11 cellular contexts compared by ENCODE assay signal in genomic region chr4:13527192-13527982, GRCh38. TPM values are rescaled to one million over a fixed set of nuclear protein-coding genes. Genes with fewer than 3 reads are reported as not detected.
DNase-seq lines count a peak whose midpoint lies in the region; ATAC-seq and TF ChIP-seq lines count a peak whose summit lies in the region.
"Had no signal": no experiment of that assay in that cellular context is flagged by ENCODE, and none has a peak within 500 bp of the region (broad histone marks: within the 10 kb centered on the region; RNA-seq: fewer than 3 reads in every experiment).

No MANE protein-coding gene starts in this region.

- POLR2A ChIA-PET in activated naive CD8-positive, alpha-beta T cell treated with anti-CD3 and anti-CD28 coated beads, Interleukin-2, amount 10 ng/mL, durations not matched to agents 7 days and 5 days (lab: Charles Lee) = interaction anchor here (1.2 kb wide), 1 partner anchor 16 kb away, joined by 3 read pairs; no protein-coding TSS in a partner anchor

- H3K27ac ChIP-seq in spleen (no peak overlapping the region), uterus (no peak overlapping the region), dorsolateral prefrontal cortex (no peak overlapping the region), hepatocyte (no peak overlapping the region)
- H3K27ac ChIP-seq: esophagus muscularis mucosa had no signal

- peaks cover 2% of the 10 kb centered on the region for H3K9me3 Mint-ChIP-seq in activated CD8-positive, alpha-beta memory T cell treated with anti-CD3 and anti-CD28 coated beads, Interleukin-2, amount 10 ng/mL, durations not matched to agents 7 days and 5 days (ENCODE audit: low read depth)
- peaks cover 8% of the 10 kb centered on the region for H3K9me3 Mint-ChIP-seq in activated naive CD8-positive, alpha-beta T cell treated with anti-CD3 and anti-CD28 coated beads, Interleukin-2, amount 10 ng/mL, durations not matched to agents 7 days and 5 days
- H3K9me3 Mint-ChIP-seq: neural crest cell had no signal

- H3K36me3 Mint-ChIP-seq in activated CD8-positive, alpha-beta memory T cell treated with anti-CD3 and anti-CD28 coated beads, Interleukin-2, amount 10 ng/mL, durations not matched to agents 7 days and 5 days = peaks cover 9% of the 10 kb centered on the region
- peaks cover 2% of the 10 kb centered on the region for H3K36me3 Mint-ChIP-seq in activated naive CD8-positive, alpha-beta T cell treated with anti-CD3 and anti-CD28 coated beads, Interleukin-2, amount 10 ng/mL, durations not matched to agents 7 days and 5 days

- no peaks in the 10 kb centered on the region for H3K9me2 ChIP-seq in hepatocyte (replicated peaks; ENCODE audit: insufficient read depth)

- CTCF ChIA-PET in activated CD8-positive, alpha-beta memory T cell treated with anti-CD3 and anti-CD28 coated beads, Interleukin-2, amount 10 ng/mL, durations not matched to agents 7 days and 5 days (lab: Charles Lee) = no interaction called here

- peaks cover 7 to 100% (median 97%) of the 10 kb centered on the region in 7 donors for H3K27me3 ChIP-seq in spleen (replicated peaks in 1 of 7)
- H3K27me3 ChIP-seq in uterus = peaks cover 26 to 96% of the 10 kb centered on the region in 2 donors
- peaks cover 32 to 100% (median 99%) of the 10 kb centered on the region in 45 donors for H3K27me3 ChIP-seq in dorsolateral prefrontal cortex
- H3K27me3 ChIP-seq in hepatocyte = peaks cover 96% of the 10 kb centered on the region

- H3K79me2 ChIP-seq in hepatocyte = no peaks in the 10 kb centered on the region

- WGBS in spleen, 5 donors = 9 to 28% (median 11%) methylated on average over 25 to 46 of the region's 46 CpGs
- 40% methylated on average over 41 of the region's 46 CpGs for WGBS in hepatocyte (ENCODE audit: low lambda C conversion rate, missing lambda C conversion rate)

- ATAC-seq in activated CD8-positive, alpha-beta memory T cell treated with anti-CD3 and anti-CD28 coated beads, Interleukin-2, amount 10 ng/mL, durations not matched to agents 7 days and 5 days = no peak
- peak; percentile 20 for ATAC-seq in HG02884 (IDR thresholded peaks at IDR 0.05; ENCODE audit: unreplicated experiment)
- ATAC-seq in activated naive CD8-positive, alpha-beta T cell treated with anti-CD3 and anti-CD28 coated beads, Interleukin-2, amount 10 ng/mL, durations not matched to agents 7 days and 5 days (ENCODE audit: low read depth) = peak; percentile 41

- H3K4me3 Mint-ChIP-seq in activated CD8-positive, alpha-beta memory T cell treated with anti-CD3 and anti-CD28 coated beads, Interleukin-2, amount 10 ng/mL, durations not matched to agents 7 days and 5 days = no peak overlapping the region
- peak overlapping the region; percentile 42 for H3K4me3 Mint-ChIP-seq in activated naive CD8-positive, alpha-beta T cell treated with anti-CD3 and anti-CD28 coated beads, Interleukin-2, amount 10 ng/mL, durations not matched to agents 7 days and 5 days
- H3K4me3 Mint-ChIP-seq: neural crest cell had no signal

- H3K4me1 Mint-ChIP-seq in activated CD8-positive, alpha-beta memory T cell treated with anti-CD3 and anti-CD28 coated beads, Interleukin-2, amount 10 ng/mL, durations not matched to agents 7 days and 5 days = peaks cover 14% of the 10 kb centered on the region
- peaks cover 23% of the 10 kb centered on the region for H3K4me1 Mint-ChIP-seq in activated naive CD8-positive, alpha-beta T cell treated with anti-CD3 and anti-CD28 coated beads, Interleukin-2, amount 10 ng/mL, durations not matched to agents 7 days and 5 days

- peaks cover 93% of the 10 kb centered on the region for H3K27me3 Mint-ChIP-seq in activated CD8-positive, alpha-beta memory T cell treated with anti-CD3 and anti-CD28 coated beads, Interleukin-2, amount 10 ng/mL, durations not matched to agents 7 days and 5 days
- H3K27me3 Mint-ChIP-seq in activated naive CD8-positive, alpha-beta T cell treated with anti-CD3 and anti-CD28 coated beads, Interleukin-2, amount 10 ng/mL, durations not matched to agents 7 days and 5 days = peaks cover 89% of the 10 kb centered on the region

- no peak overlapping the region for H3K4me2 ChIP-seq in hepatocyte

- intact Hi-C loops in spleen (cut with DNase I; ENCODE audit: low total_unique reads) = no loop called here
- intact Hi-C loops in uterus (cut with DNase I; ENCODE audit: low total_unique reads) = no loop called here
- intact Hi-C loops in dorsolateral prefrontal cortex (cut with DNase I) = no loop called here

- DNase-seq in activated CD8-positive, alpha-beta memory T cell treated with anti-CD3 and anti-CD28 coated beads for 24 hours = peak; percentile 60
- no peak for DNase-seq in activated CD8-positive, alpha-beta memory T cell treated with anti-CD3 and anti-CD28 coated beads, Interleukin-2, amount 10 ng/mL, durations not matched to agents 7 days and 5 days
- DNase-seq in activated naive CD8-positive, alpha-beta T cell treated with anti-CD3 and anti-CD28 coated beads, Interleukin-2, amount 10 ng/mL, durations not matched to agents 7 days and 5 days = peak; percentile 44
- DNase-seq in spleen (peak; percentile 70), uterus (no peak), dorsolateral prefrontal cortex (no peak), hepatocyte (ENCODE audit: low spot score) (no peak)
- DNase-seq: NCI-H1436 treated with DMSO at 0.1 percent for 48 hours had no signal

- peak overlapping the region in 2 of 8 donors; percentile 6 to 44 for H3K4me3 ChIP-seq in spleen
- no peak overlapping the region for H3K4me3 ChIP-seq in uterus
- no peak overlapping the region for H3K4me3 ChIP-seq in dorsolateral prefrontal cortex
- H3K4me3 ChIP-seq in hepatocyte = no peak overlapping the region
- H3K4me3 ChIP-seq: esophagus muscularis mucosa had no signal

- no peak for TF ChIP-seq POLR2A in spleen (IDR thresholded peaks at IDR 0.05)
- TF ChIP-seq POLR2A in uterus (IDR thresholded peaks at IDR 0.05) = no peak

- H2AFZ ChIP-seq in hepatocyte = no peak overlapping the region

- no peaks in the 10 kb centered on the region for H4K20me1 ChIP-seq in hepatocyte (ENCODE audit: insufficient read depth, poor library complexity, severe bottlenecking)

- TF ChIP-seq CTCF in spleen (IDR thresholded peaks at IDR 0.05 in 8 of 11, conservative IDR thresholded peaks at IDR 0.05 in 3 of 11) (no peak), uterus (IDR thresholded peaks at IDR 0.05) (no peak), dorsolateral prefrontal cortex (IDR thresholded peaks at IDR 0.05 in 54 of 56, conservative IDR thresholded peaks at IDR 0.05 in 2 of 56; ENCODE audit: low read depth in 1 of 56, partially characterized antibody in 56 of 56) (no peak), hepatocyte (IDR thresholded peaks at IDR 0.05; ENCODE audit: poor library complexity) (no peak)

- H3K9me3 ChIP-seq in spleen = peaks cover 0 to 28% (median 15%) of the 10 kb centered on the region in 8 donors
- H3K9me3 ChIP-seq in uterus = peaks cover 0 to 5% of the 10 kb centered on the region in 2 donors
- H3K9me3 ChIP-seq in hepatocyte (ENCODE audit: low read depth) = peaks cover 3% of the 10 kb centered on the region

- H3K4me1 ChIP-seq in spleen (peaks cover 3 to 64% (median 37%) of the 10 kb centered on the region in 6 donors), uterus (no peaks in the 10 kb centered on the region), hepatocyte (ENCODE audit: insufficient read depth) (no peaks in the 10 kb centered on the region)

- H3K27ac Mint-ChIP-seq in activated CD8-positive, alpha-beta memory T cell treated with anti-CD3 and anti-CD28 coated beads, Interleukin-2, amount 10 ng/mL, durations not matched to agents 7 days and 5 days = no peak overlapping the region
- peak overlapping the region; percentile 56 for H3K27ac Mint-ChIP-seq in activated naive CD8-positive, alpha-beta T cell treated with anti-CD3 and anti-CD28 coated beads, Interleukin-2, amount 10 ng/mL, durations not matched to agents 7 days and 5 days

- H3K36me3 ChIP-seq in spleen (no peaks in the 10 kb centered on the region), uterus (no peaks in the 10 kb centered on the region), hepatocyte (replicated peaks; ENCODE audit: insufficient read depth, low read depth) (no peaks in the 10 kb centered on the region)
- H3K36me3 ChIP-seq: esophagus muscularis mucosa had no signal

RNA-seq across cellular contexts. Expression of gene NKX3-2, which starts 16.9 kb away (rescaled TPM):
- not detected for total RNA-seq in activated CD8-positive, alpha-beta memory T cell treated with anti-CD3 and anti-CD28 coated beads, Interleukin-2, amount 10 ng/mL, durations not matched to agents 7 days and 5 days
- total RNA-seq in activated naive CD8-positive, alpha-beta T cell treated with anti-CD3 and anti-CD28 coated beads, Interleukin-2, amount 10 ng/mL, durations not matched to agents 7 days and 5 days = not detected
- total RNA-seq in spleen (1 to 10 TPM in 6 of 7 donors, under 1 TPM in 1; 0.57 to 3.1 (median 1.7) TPM), uterus (1 to 10 TPM in 1 of 4 donors, under 1 TPM in 1, not detected in 2; 0.62 to 1.2 TPM), dorsolateral prefrontal cortex (not detected), hepatocyte (0.32 and 0.93 TPM in 2 replicates)
- polyA plus RNA-seq in spleen (1 to 10 TPM in 1 of 3 donors, under 1 TPM in 2; 0.83 to 1.5 (median 0.83) TPM), hepatocyte (0.33 and 0.41 TPM in 2 replicates)

RNA-seq across cellular contexts. Expression of gene RAB28, which starts 43.2 kb away (rescaled TPM):
- total RNA-seq in activated CD8-positive, alpha-beta memory T cell treated with anti-CD3 and anti-CD28 coated beads, Interleukin-2, amount 10 ng/mL, durations not matched to agents 7 days and 5 days = 10 to 100 TPM; 13.7 to 19.0 TPM
- total RNA-seq in activated naive CD8-positive, alpha-beta T cell treated with anti-CD3 and anti-CD28 coated beads, Interleukin-2, amount 10 ng/mL, durations not matched to agents 7 days and 5 days = 10 to 100 TPM; 16.4 to 18.5 TPM
- total RNA-seq in spleen = 10 to 100 TPM; 15.0 to 23.4 (median 19.9) TPM
- 10 to 100 TPM in 2 of 3 donors, 1 to 10 TPM in 1; 9.9 to 18.9 (median 12.7) TPM for polyA plus RNA-seq in spleen
- total RNA-seq in uterus = 10 to 100 TPM in 3 of 4 donors, 1 to 10 TPM in 1; 9.7 to 32.6 (median 21.2) TPM
- total RNA-seq in dorsolateral prefrontal cortex = 10 to 100 TPM; 19.5 to 38.5 (median 25.8) TPM
- total RNA-seq in hepatocyte = 19.7 and 26.1 TPM in 2 replicates
- polyA plus RNA-seq in hepatocyte = 14.5 and 18.1 TPM in 2 replicates

Comparison
In these comparisons a context has a peak if more than half of its experiments do, and no peak if none do; other contexts are left out.
1. DNase-seq: peak in activated CD8-positive, alpha-beta memory T cell treated with anti-CD3 and anti-CD28 coated beads for 24 hours (single experiment), activated naive CD8-positive, alpha-beta T cell treated with anti-CD3 and anti-CD28 coated beads, Interleukin-2, amount 10 ng/mL, durations not matched to agents 7 days and 5 days (single experiment) and spleen (single experiment); none in activated CD8-positive, alpha-beta memory T cell treated with anti-CD3 and anti-CD28 coated beads, Interleukin-2, amount 10 ng/mL, durations not matched to agents 7 days and 5 days (single experiment), uterus (0 of 2), dorsolateral prefrontal cortex (0 of 10) and hepatocyte (single experiment).